Comparison of ENCODE assay signal across 27 cellular contexts in the genomic region with DNA sequence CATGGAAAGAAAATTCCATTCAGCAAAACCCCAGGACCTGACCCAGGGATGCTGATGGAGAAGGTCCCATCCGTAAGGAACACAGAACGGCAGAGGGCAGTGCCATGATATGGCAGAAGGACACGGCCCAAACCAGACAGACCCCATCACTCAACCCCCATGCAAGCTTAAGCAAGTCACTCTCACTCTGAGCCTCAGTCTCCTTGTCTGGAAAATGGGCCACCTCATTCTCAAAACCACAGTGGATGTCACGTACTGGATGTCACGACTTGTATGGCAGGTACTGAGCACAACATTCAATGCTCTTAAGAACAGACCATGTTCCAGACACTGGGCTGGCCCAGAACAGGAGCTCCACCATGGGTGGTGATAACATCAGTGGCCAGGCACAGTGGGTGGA.
"Had no signal": no experiment of that assay in that cellular context is flagged by ENCODE, and none has a peak within 500 bp of the region (broad histone marks: within the 10 kb centered on the region; RNA-seq: fewer than 3 reads in every experiment).

No MANE protein-coding gene starts in this region.

- H3K4me2 ChIP-seq: SK-N-SH had no signal

- H3K9ac ChIP-seq: SK-N-SH had no signal

- H3K4me1 ChIP-seq: SJCRH30 had no signal

- H3K36me3 ChIP-seq: brain microvascular endothelial cell, SJCRH30 had no signal

- H3K27ac ChIP-seq: brain microvascular endothelial cell, cardiac muscle cell, RWPE1, SJCRH30, VCaP had no signal

- H3K9me3 ChIP-seq: SJCRH30, SK-N-SH had no signal

- ATAC-seq: activated CD8-positive, alpha-beta T cell treated with anti-CD3 and anti-CD28 coated beads for 36 hours; Panc1 had no signal

- H3K27me3 ChIP-seq: brain microvascular endothelial cell, cardiac muscle cell had no signal

- DNase-seq: activated CD4-positive, CD25-positive, alpha-beta regulatory T cell; activated CD8-positive, alpha-beta memory T cell treated with anti-CD3 and anti-CD28 coated beads, Interleukin-2, amount 50 U/mL, for 48 hours; activated CD8-positive, alpha-beta T cell treated with anti-CD3 and anti-CD28 coated beads for 36 hours; activated effector memory CD4-positive, alpha-beta T cell treated with anti-CD3 and anti-CD28 coated beads, Interleukin-2, amount 50 U/mL, for 16 hours; activated T-cell treated with anti-CD3 and anti-CD28 coated beads, Interleukin-2, amount 50 U/mL, for 1 hour; brain microvascular endothelial cell; KG1; MM.1S; NCI-H1105; NCI-H1436; NCI-H1694 treated with DMSO at 0.1 percent for 48 hours; NCI-H2029 treated with DMSO at 0.1 percent for 48 hours; NCI-H345; NCI-H510A; NCI-H526 treated with DMSO at 0.1 percent for 48 hours; NCI-H82; NK-92 treated with Interleukin-12 subunit alpha and Interleukin-12 subunit beta, amount 100 ng/mL, for 24 hours; OCI-M1; Right ventricle myocardium superior; SJCRH30; SK-N-SH; T-helper 1 cell had no signal

- H3K9me3 Mint-ChIP-seq: activated CD8-positive, alpha-beta T cell treated with anti-CD3 and anti-CD28 coated beads for 36 hours; activated naive CD4-positive, alpha-beta T cell treated with anti-CD3 and anti-CD28 coated beads, Interleukin-2, amount 50 U/mL, for 24 hours had no signal

- H3K4me3 ChIP-seq: cardiac muscle cell, SJCRH30 had no signal

- H3K27ac Mint-ChIP-seq: activated CD8-positive, alpha-beta T cell treated with anti-CD3 and anti-CD28 coated beads for 36 hours; activated naive CD4-positive, alpha-beta T cell treated with anti-CD3 and anti-CD28 coated beads, Interleukin-2, amount 50 U/mL, for 24 hours had no signal
